8 cellular contexts compared by ENCODE assay signal in the genomic region with DNA sequence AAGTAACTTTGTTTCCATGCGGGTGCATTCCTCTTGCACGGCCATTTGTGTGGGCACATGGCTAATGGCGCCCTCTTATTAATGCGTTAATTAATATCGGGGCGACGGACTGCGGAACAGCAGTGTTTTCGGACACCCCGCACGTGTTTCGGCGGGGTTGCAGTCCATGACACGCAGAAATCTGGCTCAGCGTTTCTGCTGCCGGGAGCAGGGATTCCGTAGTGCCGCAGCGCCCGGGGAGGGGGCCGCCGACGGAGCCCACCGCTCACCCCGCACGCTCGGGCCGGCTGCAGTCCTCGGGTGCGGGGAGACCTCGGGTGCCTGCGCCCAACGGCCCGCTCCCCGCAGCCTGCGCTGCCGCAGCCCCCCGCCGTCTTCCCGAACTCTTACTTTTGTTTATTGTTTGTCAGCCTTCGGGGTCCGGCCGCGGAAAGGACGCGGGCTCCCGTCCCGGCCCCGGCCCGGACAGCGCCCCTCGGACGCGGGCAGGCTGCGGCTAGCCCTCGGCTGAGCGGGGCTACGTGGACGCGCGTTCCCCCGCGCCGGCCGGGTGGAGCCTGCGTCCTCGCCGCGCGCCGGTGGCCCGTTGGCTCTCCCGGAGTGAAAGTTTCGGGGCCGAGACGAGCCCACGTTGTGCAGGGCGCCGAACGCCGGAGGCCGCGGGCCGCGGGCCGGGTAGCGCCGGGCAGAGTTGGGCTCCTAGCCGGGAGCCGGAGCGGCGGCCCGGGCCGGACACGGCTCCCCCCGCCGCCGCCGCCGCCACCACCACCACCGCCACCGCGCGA. TPM values are rescaled to one million over a fixed set of nuclear protein-coding genes. Genes with fewer than 3 reads are reported as not detected.
DNase-seq lines count a peak whose midpoint lies in the region; ATAC-seq and TF ChIP-seq lines count a peak whose summit lies in the region.

No MANE protein-coding gene starts in this region.

- H3K27ac Mint-ChIP-seq in activated naive CD4-positive, alpha-beta T cell treated with anti-CD3 and anti-CD28 coated beads for 36 hours: no peak overlapping the region

- no peaks in the 10 kb centered on the region for H3K36me3 Mint-ChIP-seq in activated naive CD4-positive, alpha-beta T cell treated with anti-CD3 and anti-CD28 coated beads for 36 hours (ENCODE audit: low read depth)

- no peaks in the 10 kb centered on the region for H3K9me3 Mint-ChIP-seq in activated naive CD4-positive, alpha-beta T cell treated with anti-CD3 and anti-CD28 coated beads for 36 hours

- DNase-seq in CD1c-positive myeloid dendritic cell (ENCODE audit: extremely low spot score): peak; percentile 31
- no peak for DNase-seq in LNCaP clone FGC (ENCODE audit: low read depth)
- DNase-seq in activated naive CD4-positive, alpha-beta T cell treated with anti-CD3 and anti-CD28 coated beads for 36 hours: peak; percentile 5
- peak in 37 of 42 donors; percentile 28 to 83 (median 60) for DNase-seq in head of caudate nucleus
- peak; percentile 62 for DNase-seq in occipital lobe (lab: John Stamatoyannopoulos, UW)
- DNase-seq in NCI-H524 treated with DMSO at 0.1 percent for 48 hours (lab: John Stamatoyannopoulos, UW): no peak

- TF ChIP-seq CTCF in LNCaP clone FGC (IDR thresholded peaks at IDR 0.05; ENCODE audit: control insufficient read depth, extremely low read depth, insufficient read depth): no peak

- no peak for ATAC-seq in HG03469 (IDR thresholded peaks at IDR 0.05; ENCODE audit: unreplicated experiment)
- no peak for ATAC-seq in GM18519 (IDR thresholded peaks at IDR 0.05; ENCODE audit: low FRiP score, unreplicated experiment)

- peaks cover 37% of the 10 kb centered on the region for H3K4me1 Mint-ChIP-seq in activated naive CD4-positive, alpha-beta T cell treated with anti-CD3 and anti-CD28 coated beads for 36 hours (ENCODE audit: low read depth)

- CTCF ChIA-PET in activated naive CD4-positive, alpha-beta T cell treated with anti-CD3 and anti-CD28 coated beads for 36 hours (lab: Charles Lee): no interaction called here

- peak overlapping the region; percentile 77 for H3K4me3 Mint-ChIP-seq in activated naive CD4-positive, alpha-beta T cell treated with anti-CD3 and anti-CD28 coated beads for 36 hours

- intact Hi-C loops in activated naive CD4-positive, alpha-beta T cell treated with anti-CD3 and anti-CD28 coated beads for 36 hours (cut with micrococcal nuclease): no loop called here
- intact Hi-C loops in head of caudate nucleus (cut with DNase I): loop anchor here (2.0 to 10.0 kb wide), 3 partner anchors 32 to 192 kb away; no protein-coding TSS in a partner anchor

- peaks cover 18% of the 10 kb centered on the region for H3K27me3 Mint-ChIP-seq in activated naive CD4-positive, alpha-beta T cell treated with anti-CD3 and anti-CD28 coated beads for 36 hours (ENCODE audit: low read depth)

- H3K4me3 ChIP-seq in LNCaP clone FGC (ENCODE audit: low read depth, low read length): peak overlapping the region; percentile 77

RNA-seq across cellular contexts. Expression of a gene that starts 0.8 kb away (rescaled TPM):
- 1 to 10 TPM in 1 of 2 experiments, under 1 TPM in 1; 0.98 to 1.1 TPM for total RNA-seq in activated naive CD4-positive, alpha-beta T cell treated with anti-CD3 and anti-CD28 coated beads for 36 hours
- total RNA-seq in occipital lobe: 41.5 TPM

Comparison
In these comparisons a context has a peak if more than half of its experiments do, and no peak if none do; other contexts are left out.
1. DNase-seq: peak in CD1c-positive myeloid dendritic cell (single experiment), activated naive CD4-positive, alpha-beta T cell treated with anti-CD3 and anti-CD28 coated beads for 36 hours (single experiment), head of caudate nucleus (37 of 42) and occipital lobe (single experiment); none in LNCaP clone FGC (single experiment) and NCI-H524 treated with DMSO at 0.1 percent for 48 hours (single experiment).
2. RNA of a gene that starts 0.8 kb away (total RNA-seq): 41.5 TPM in occipital lobe (single experiment); 0.98 to 1.1 TPM in activated naive CD4-positive, alpha-beta T cell treated with anti-CD3 and anti-CD28 coated beads for 36 hours; every median in the first group is over 10 times any median in the second.